11 cellular contexts compared by ENCODE assay signal in genomic region chr9:128634651-128635262, GRCh38. TPM values are rescaled to one million over a fixed set of nuclear protein-coding genes. Genes with fewer than 3 reads are reported as not detected.
A peak's percentile ranks its signal among the peaks of the same experiment; 100 is the strongest.
DNase-seq lines count a peak whose midpoint lies in the region; ATAC-seq and TF ChIP-seq lines count a peak whose summit lies in the region.
"Had no signal": no experiment of that assay in that cellular context is flagged by ENCODE, and none has a peak within 500 bp of the region (broad histone marks: within the 10 kb centered on the region; RNA-seq: fewer than 3 reads in every experiment).

No MANE protein-coding gene starts in this region.

- H3K36me3 ChIP-seq in HCT116 (ENCODE audit: control insufficient read depth in 1 of 2, insufficient read depth in 2 of 2, low read length in 2 of 2), result peaks cover 15 to 40% of the 10 kb centered on the region in 2 experiments
- peaks cover 0 to 15% of the 10 kb centered on the region in 2 donors for H3K36me3 ChIP-seq in body of pancreas (replicated peaks in 1 of 2; ENCODE audit: insufficient read depth in 1 of 2, low read depth in 2 of 2)
- peaks cover 0 to 64% of the 10 kb centered on the region in 2 donors for H3K36me3 ChIP-seq in left lung
- peaks cover 4% of the 10 kb centered on the region for H3K36me3 ChIP-seq in smooth muscle cell (ENCODE audit: low read depth)

- WGBS in body of pancreas, 2 donors, result 32% methylated on average over 5 to 26 of the region's 26 CpGs
- WGBS in smooth muscle cell (ENCODE audit: low lambda C conversion rate), result 86% methylated on average over 26 of the region's 26 CpGs

- no peaks in the 10 kb centered on the region for H3K9me2 ChIP-seq in HCT116 (ENCODE audit: insufficient read depth)

- ATAC-seq in HCT116, result no peak
- ATAC-seq in body of pancreas, result no peak
- ATAC-seq in left lung, result peak; percentile 4

- H3K79me2 ChIP-seq in HCT116 (ENCODE audit: insufficient read depth, low read length), result peaks cover 34% of the 10 kb centered on the region
- H3K79me2 ChIP-seq in smooth muscle cell (ENCODE audit: low read depth), result no peaks in the 10 kb centered on the region

- H3K9ac ChIP-seq in HCT116 (ENCODE audit: low read length) (peak overlapping the region; percentile 58), smooth muscle cell (ENCODE audit: low read depth) (no peak overlapping the region)
- H3K9ac ChIP-seq: BLaER1 had no signal

- BruUV-seq in HCT116 (replicated peaks; lab: Mats Ljungman, UMichigan), result no TSS peak

- no peaks in the 10 kb centered on the region for H4K20me1 ChIP-seq in HCT116 (ENCODE audit: insufficient read depth)
- peaks cover 5% of the 10 kb centered on the region for H4K20me1 ChIP-seq in smooth muscle cell (ENCODE audit: low read depth)

- H2AFZ ChIP-seq in HCT116 (ENCODE audit: low read depth, low read length, poor library complexity, severe bottlenecking), result no peak overlapping the region
- no peak overlapping the region for H2AFZ ChIP-seq in smooth muscle cell (ENCODE audit: low read depth)

- POLR2A ChIA-PET in HCT116 (lab: Charles Lee), result interaction anchor here (0.9 to 1.7 kb wide), 6 partner anchors 20 to 401 kb away, joined by 3 to 11 read pairs (median 4); partner anchors contain the start of gene MIGA2

- no peak for TF ChIP-seq CTCF in HCT116 (IDR thresholded peaks at IDR 0.05 in 2 of 3, conservative IDR thresholded peaks at IDR 0.05 in 1 of 3; ENCODE audit: borderline replicate concordance in 1 of 3, insufficient read depth in 1 of 3, low read depth in 2 of 3, low read length in 2 of 3)
- TF ChIP-seq CTCF in body of pancreas (IDR thresholded peaks at IDR 0.05), result no peak
- TF ChIP-seq CTCF in left lung (IDR thresholded peaks at IDR 0.05), result no peak
- TF ChIP-seq CTCF in smooth muscle cell (IDR thresholded peaks at IDR 0.05; ENCODE audit: borderline replicate concordance, insufficient read depth, poor library complexity, severe bottlenecking), result no peak

- TF ChIP-seq RAD21 in HCT116 (IDR thresholded peaks at IDR 0.05; ENCODE audit: low read depth), result no peak

- RAD21 ChIA-PET in HCT116 (lab: Charles Lee; ENCODE audit: low non-redundant PET in 1 of 2, low total read pairs in 2 of 2, uncharacterized antibody in 2 of 2, unreplicated experiment in 2 of 2), result interaction anchor here in 1 of 2 experiments (1.4 kb wide), 1 partner anchor 196 kb away, joined by 5 read pairs; no protein-coding TSS in a partner anchor

- CTCF ChIA-PET in HCT116 (lab: Charles Lee), result interaction anchor here (0.8 to 2.0 kb wide), 14 partner anchors 9 to 497 kb away, joined by 3 to 14 read pairs (median 6); partner anchors contain the start of genes CERCAM, SET and ZDHHC12

- H3K27ac ChIP-seq in HCT116 (ENCODE audit: low read depth, low read length), result peak overlapping the region; percentile 99
- peak overlapping the region; percentile 75 to 99 (median 98) for H3K27ac ChIP-seq in body of pancreas
- H3K27ac ChIP-seq in left lung, result peak overlapping the region; percentile 89 to 92
- no peak overlapping the region for H3K27ac ChIP-seq in smooth muscle cell (ENCODE audit: low read depth)
- H3K27ac ChIP-seq: BLaER1 had no signal

- peak overlapping the region; percentile 93 for H3K4me2 ChIP-seq in HCT116 (ENCODE audit: low read length)
- H3K4me2 ChIP-seq in smooth muscle cell, result peak overlapping the region; percentile 39
- H3K4me2 ChIP-seq: BLaER1 had no signal

- intact Hi-C loops in HCT116 (cut with micrococcal nuclease) (loop anchor here (2.0 to 5.0 kb wide), 3 partner anchors 68 to 337 kb away; partner anchors contain the start of genes KYAT1, LRRC8A and PKN3), body of pancreas (cut with DNase I) (no loop called here), left lung (cut with DNase I) (no loop called here)

- H3F3A ChIP-seq in smooth muscle cell (ENCODE audit: low read depth), result peaks cover 17% of the 10 kb centered on the region

- H3K4me3 ChIP-seq in HCT116 (replicated peaks in 1 of 2; ENCODE audit: low read depth in 1 of 2, low read length in 2 of 2) (peak overlapping the region; percentile 15 to 28; a peak in 3 of 4 replicates), body of pancreas (no peak overlapping the region), left lung (peak overlapping the region in 1 of 2 donors; percentile 26), smooth muscle cell (no peak overlapping the region)
- H3K4me3 ChIP-seq: BLaER1 had no signal

- H3K9me3 ChIP-seq in HCT116 (ENCODE audit: control insufficient read depth in 1 of 2, insufficient read depth in 1 of 2, low read depth in 1 of 2, low read length in 2 of 2) (no peaks in the 10 kb centered on the region), body of pancreas (no peaks in the 10 kb centered on the region), left lung (no peaks in the 10 kb centered on the region), smooth muscle cell (replicated peaks; ENCODE audit: low read depth) (no peaks in the 10 kb centered on the region)
- H3K9me3 ChIP-seq: BLaER1 had no signal

- DNase-seq in HCT116 (ENCODE audit: low read depth, low spot score) (no peak), body of pancreas (no peak), left lung (peak in 1 of 2 donors; percentile 81), smooth muscle cell (lab: John Stamatoyannopoulos, UW; ENCODE audit: unreplicated experiment) (no peak), NCI-H1417 (lab: John Stamatoyannopoulos, UW) (no peak), anterior cingulate cortex (lab: John Stamatoyannopoulos, UW) (no peak)
- DNase-seq in activated CD4-positive, alpha-beta T cell treated with anti-CD3 and anti-CD28 coated beads for 4 hours, result no peak
- DNase-seq in NK-92 treated with Interleukin-12 subunit alpha and Interleukin-12 subunit beta, amount 100 ng/mL, for 24 hours (lab: John Stamatoyannopoulos, UW), result no peak
- DNase-seq: activated CD4-positive, alpha-beta memory T cell treated with anti-CD3 and anti-CD28 coated beads for 36 hours; activated naive CD8-positive, alpha-beta T cell treated with anti-CD3 and anti-CD28 coated beads, Interleukin-2, amount 10 ng/mL, durations not matched to agents 7 days and 5 days had no signal

- no peak for TF ChIP-seq POLR2A in HCT116 (IDR thresholded peaks at IDR 0.05; ENCODE audit: borderline replicate concordance, extremely low read depth, insufficient read depth, insufficient read length)
- no peak for TF ChIP-seq POLR2A in body of pancreas (IDR thresholded peaks at IDR 0.05)

- H3K27me3 ChIP-seq in HCT116 (ENCODE audit: insufficient read depth, low read length) (no peaks in the 10 kb centered on the region), body of pancreas (no peaks in the 10 kb centered on the region), left lung (no peaks in the 10 kb centered on the region), smooth muscle cell (ENCODE audit: low read depth) (no peaks in the 10 kb centered on the region)
- H3K27me3 ChIP-seq: BLaER1 had no signal

- H3K4me1 ChIP-seq in HCT116 (ENCODE audit: control insufficient read depth in 1 of 2, insufficient read depth in 2 of 2, low read length in 2 of 2) (peaks cover 28 to 46% of the 10 kb centered on the region in 2 experiments), body of pancreas (peaks cover 33% of the 10 kb centered on the region), left lung (peaks cover 9 to 24% of the 10 kb centered on the region in 2 donors), smooth muscle cell (ENCODE audit: low read depth) (no peaks in the 10 kb centered on the region)

TF ChIP-seq in HCT116, 20 proteins besides CTCF, POLR2A, EP300 and RAD21 (continues in another document):
- no peak for TF ChIP-seq EZH2phosphoT487 (IDR thresholded peaks at IDR 0.05; ENCODE audit: borderline replicate concordance)
- no peak for TF ChIP-seq SRF (IDR thresholded peaks at IDR 0.05; ENCODE audit: low read depth)
- no peak for TF ChIP-seq TCF7L2 (IDR thresholded peaks at IDR 0.05; ENCODE audit: borderline replicate concordance, extremely low read depth, insufficient read depth, insufficient read length)
- no peak for TF ChIP-seq CEBPB (IDR thresholded peaks at IDR 0.05; ENCODE audit: low read depth)
- no peak for TF ChIP-seq MAX (IDR thresholded peaks at IDR 0.05)
- no peak for TF ChIP-seq ZNF274 (IDR thresholded peaks at IDR 0.05; ENCODE audit: low read depth, low read length)
- TF ChIP-seq FOSL1 (IDR thresholded peaks at IDR 0.05; ENCODE audit: low read depth), result no peak
- no peak for TF ChIP-seq EZH2 (IDR thresholded peaks at IDR 0.05)
- no peak for TF ChIP-seq CBX3 (IDR thresholded peaks at IDR 0.05; ENCODE audit: low read depth)
- TF ChIP-seq ZBTB33 (IDR thresholded peaks at IDR 0.05; ENCODE audit: extremely low read depth, insufficient replicate concordance, low read length), result no peak
- no peak for TF ChIP-seq ATF3 (IDR thresholded peaks at IDR 0.05)
- no peak for TF ChIP-seq ZFX (IDR thresholded peaks at IDR 0.05)
- TF ChIP-seq SIN3A (IDR thresholded peaks at IDR 0.05; ENCODE audit: low read depth), result no peak

RNA-seq across cellular contexts. Expression of gene DYNC2I2, which starts 21.9 kb away (rescaled TPM):
- total RNA-seq in HCT116 (2021; ENCODE audit: unreplicated experiment), result 155 TPM
- polyA plus RNA-seq in HCT116 (2012), result 150 and 152 TPM in 2 replicates
- total RNA-seq in body of pancreas, result 10 to 100 TPM; 58.1 to 62.3 TPM
- total RNA-seq in left lung, result 10 to 100 TPM; 52.7 to 55.4 TPM
- total RNA-seq in smooth muscle cell, result 23.5 and 28.6 TPM in 2 replicates
- 50.9 and 58.3 TPM in 2 replicates for polyA plus RNA-seq in smooth muscle cell

RNA-seq across cellular contexts. Expression of gene SET, which starts 54.3 kb away (rescaled TPM):
- 595 TPM for total RNA-seq in HCT116 (2021; ENCODE audit: unreplicated experiment)
- 271 and 320 TPM in 2 replicates for polyA plus RNA-seq in HCT116 (2012)
- 10 to 100 TPM; 70.9 to 87.2 TPM for total RNA-seq in body of pancreas
- 100 to 1,000 TPM; 249 to 294 TPM for total RNA-seq in left lung
- total RNA-seq in smooth muscle cell, result 262 and 380 TPM in 2 replicates
- 162 and 197 TPM in 2 replicates for polyA plus RNA-seq in smooth muscle cell

Comparison
In these comparisons a context has a peak if more than half of its experiments do, and no peak if none do; other contexts are left out.
1. H3K4me3 ChIP-seq: peak in HCT116 (2 of 2); none in body of pancreas (0 of 2) and smooth muscle cell (single experiment).